ENCODE assay signal across 22 cellular contexts in the genomic region with DNA sequence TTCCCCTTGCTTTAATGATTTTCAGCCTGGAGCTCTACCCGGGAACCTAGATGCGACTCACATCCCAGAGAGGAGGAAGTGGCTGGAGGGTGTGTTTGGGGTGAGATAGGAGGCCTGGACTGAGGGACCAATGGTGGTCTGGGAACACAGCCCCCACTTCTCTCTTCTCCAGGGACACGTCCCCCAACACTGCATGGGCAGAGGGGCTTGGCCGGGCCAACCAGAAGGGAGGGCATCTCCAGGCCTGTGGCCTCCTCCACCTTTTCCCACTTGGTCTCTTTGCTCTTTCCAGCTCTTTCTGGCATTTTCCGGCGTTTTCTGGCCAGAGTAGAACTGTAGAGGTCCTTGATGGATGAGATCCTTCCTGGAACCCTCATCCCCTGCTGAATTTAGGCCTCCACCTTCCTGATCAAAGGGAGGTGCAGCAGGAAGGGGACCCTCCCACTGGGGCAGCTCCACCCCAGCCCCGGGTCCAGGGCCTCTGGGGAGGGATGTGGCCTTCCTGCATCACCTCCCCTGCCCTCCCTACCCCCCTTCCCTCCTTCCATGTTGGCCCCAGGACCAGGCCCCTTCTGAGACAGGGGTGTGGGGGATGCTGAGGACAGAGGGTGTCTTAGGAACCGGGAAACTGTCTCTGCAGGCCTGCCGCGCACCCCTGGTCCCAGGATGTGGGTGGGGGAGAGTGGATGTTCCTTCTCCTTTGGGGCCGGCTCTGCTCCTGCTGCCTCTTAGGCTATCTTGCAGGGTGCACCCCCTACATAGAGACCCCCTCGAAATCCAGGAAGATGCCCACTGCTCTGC. TPM values are rescaled to one million over a fixed set of nuclear protein-coding genes. Genes with fewer than 3 reads are reported as not detected.
DNase-seq lines count a peak whose midpoint lies in the region; ATAC-seq and TF ChIP-seq lines count a peak whose summit lies in the region.
"Had no signal": no experiment of that assay in that cellular context is flagged by ENCODE, and none has a peak within 500 bp of the region (broad histone marks: within the 10 kb centered on the region; RNA-seq: fewer than 3 reads in every experiment).

No MANE protein-coding gene starts in this region.

- no peak overlapping the region for H3K4me3 Mint-ChIP-seq in endodermal cell
- H3K4me3 Mint-ChIP-seq: CD4-positive, alpha-beta T cell had no signal

- H3K27me3 ChIP-seq in RWPE2 (ENCODE audit: insufficient read depth, poor library complexity, severe bottlenecking) (no peaks in the 10 kb centered on the region), endodermal cell (ENCODE audit: control insufficient read depth, insufficient read depth, low read length, poor library complexity, severe bottlenecking) (peaks cover 9% of the 10 kb centered on the region), sigmoid colon (peaks cover 0 to 15% (median 0%) of the 10 kb centered on the region in 3 donors), brain microvascular endothelial cell (replicated peaks) (peaks cover 3% of the 10 kb centered on the region)
- H3K27me3 ChIP-seq: BLaER1 treated with 17β-estradiol and CSF1 and Interleukin-3, amounts not matched to agents 10 nM and 100 nM; MG63 had no signal

- in situ Hi-C loops in brain microvascular endothelial cell (cut with HindIII; ENCODE audit: low pct_ligation_motif_present, low sequenced_read_pairs), result no loop called here

- intact Hi-C loops in sigmoid colon (cut with DNase I), result no loop called here

- TF ChIP-seq POLR2A in sigmoid colon (IDR thresholded peaks at IDR 0.05), result no peak

- H3K27ac Mint-ChIP-seq in endodermal cell, result no peak overlapping the region
- H3K27ac Mint-ChIP-seq: CD4-positive, alpha-beta T cell had no signal

- H3K27ac ChIP-seq in RWPE2 (ENCODE audit: poor library complexity, severe bottlenecking) (no peak overlapping the region), endodermal cell (ENCODE audit: low read depth, low read length) (no peak overlapping the region), sigmoid colon (no peak overlapping the region), brain microvascular endothelial cell (no peak overlapping the region)
- H3K27ac ChIP-seq: A549; BLaER1 treated with 17β-estradiol and CSF1 and Interleukin-3, amounts not matched to agents 10 nM and 100 nM had no signal

- no peak for ATAC-seq in RWPE2 (ENCODE audit: low read depth)

- no peaks in the 10 kb centered on the region for H3K36me3 Mint-ChIP-seq in endodermal cell (ENCODE audit: low read depth)

- no peaks in the 10 kb centered on the region for H3K9me3 ChIP-seq in RWPE2 (ENCODE audit: severe bottlenecking)
- no peaks in the 10 kb centered on the region for H3K9me3 ChIP-seq in endodermal cell (ENCODE audit: control insufficient read depth, low read length)
- no peaks in the 10 kb centered on the region for H3K9me3 ChIP-seq in sigmoid colon
- H3K9me3 ChIP-seq: A549; BLaER1 treated with 17β-estradiol and CSF1 and Interleukin-3, amounts not matched to agents 10 nM and 100 nM; MG63; SK-N-SH had no signal

- WGBS in endodermal cell (ENCODE audit: insufficient coverage in 1 of 2, insufficient read length in 1 of 2), 2 experiments, result 89 to 91% methylated on average over 3 to 11 of the region's 12 CpGs
- 77% methylated on average over 12 of the region's 12 CpGs for WGBS in sigmoid colon, 2 donors

- H3K4me3 ChIP-seq in RWPE2 (ENCODE audit: severe bottlenecking) (no peak overlapping the region), endodermal cell (ENCODE audit: low read length) (no peak overlapping the region), sigmoid colon (no peak overlapping the region), brain microvascular endothelial cell (ENCODE audit: low read depth, low read length) (no peak overlapping the region)
- H3K4me3 ChIP-seq: A549; BLaER1 treated with 17β-estradiol and CSF1 and Interleukin-3, amounts not matched to agents 10 nM and 100 nM; MG63 had no signal

- H3K4me1 ChIP-seq in RWPE2 (ENCODE audit: insufficient read depth, poor library complexity, severe bottlenecking), result no peaks in the 10 kb centered on the region
- no peaks in the 10 kb centered on the region for H3K4me1 ChIP-seq in endodermal cell (ENCODE audit: control insufficient read depth, insufficient read depth, low read length)
- no peaks in the 10 kb centered on the region for H3K4me1 ChIP-seq in sigmoid colon
- H3K4me1 ChIP-seq: A549 had no signal

- H3K36me3 ChIP-seq in RWPE2 (ENCODE audit: low read depth) (no peaks in the 10 kb centered on the region), endodermal cell (ENCODE audit: control insufficient read depth, insufficient read depth, low read length) (no peaks in the 10 kb centered on the region), sigmoid colon (no peaks in the 10 kb centered on the region), brain microvascular endothelial cell (replicated peaks) (no peaks in the 10 kb centered on the region)
- H3K36me3 ChIP-seq: BLaER1 treated with 17β-estradiol and CSF1 and Interleukin-3, amounts not matched to agents 10 nM and 100 nM; MG63 had no signal

- peak; percentile 28 for DNase-seq in D341Med (ENCODE audit: low spot score)
- DNase-seq in RWPE2 (ENCODE audit: low spot score), result peak; percentile 42
- peak; percentile 42 for DNase-seq in endodermal cell
- peak; percentile 50 for DNase-seq in sigmoid colon
- no peak for DNase-seq in brain microvascular endothelial cell
- no peak for DNase-seq in NCI-H1417 treated with DMSO at 0.1 percent for 48 hours (lab: John Stamatoyannopoulos, UW)
- DNase-seq in NK-92 treated with Interleukin-12 subunit alpha and Interleukin-12 subunit beta, amount 100 ng/mL, for 24 hours (lab: John Stamatoyannopoulos, UW), result no peak
- DNase-seq: COR-L47, DMS79, KG1, MG63, NCI-H1694 treated with DMSO at 0.1 percent for 48 hours, NCI-H2081, NCI-H2171, NCI-H226, NCI-H510A, SK-N-SH, SW 1271 had no signal

- H3K4me1 Mint-ChIP-seq in endodermal cell, result no peaks in the 10 kb centered on the region

- H3K9ac ChIP-seq in endodermal cell (ENCODE audit: extremely low read depth, low read length, poor library complexity, severe bottlenecking), result no peak overlapping the region
- H3K9ac ChIP-seq: BLaER1 treated with 17β-estradiol and CSF1 and Interleukin-3, amounts not matched to agents 10 nM and 100 nM; SK-N-SH had no signal

- peaks cover 55% of the 10 kb centered on the region for H3K27me3 Mint-ChIP-seq in endodermal cell (ENCODE audit: insufficient read depth)

- peaks cover 4% of the 10 kb centered on the region for H3K9me3 Mint-ChIP-seq in endodermal cell
- H3K9me3 Mint-ChIP-seq: CD4-positive, alpha-beta T cell had no signal

- no peak for TF ChIP-seq EP300 in sigmoid colon (IDR thresholded peaks at IDR 0.05)

- TF ChIP-seq CTCF in RWPE2 (IDR thresholded peaks at IDR 0.05; ENCODE audit: poor library complexity, severe bottlenecking), result no peak
- no peak for TF ChIP-seq CTCF in endodermal cell (conservative IDR thresholded peaks at IDR 0.05)
- no peak for TF ChIP-seq CTCF in sigmoid colon (IDR thresholded peaks at IDR 0.05)
- no peak for TF ChIP-seq CTCF in brain microvascular endothelial cell (IDR thresholded peaks at IDR 0.05; ENCODE audit: low read depth, low read length, missing control alignments)

RNA-seq across cellular contexts. Expression of a gene that starts 24.4 kb away (rescaled TPM):
- total RNA-seq in endodermal cell (not detected), sigmoid colon (not detected)
- polyA plus RNA-seq in endodermal cell (2013, experiment 1 of 2), result not detected
- not detected for polyA plus RNA-seq in endodermal cell (2013, experiment 2 of 2)
- polyA plus RNA-seq in sigmoid colon, result not detected
- total RNA-seq: CD4-positive, alpha-beta T cell; H4 had no signal
- polyA plus RNA-seq: A549, SK-N-SH had no signal

RNA-seq across cellular contexts. Expression of a gene that starts 29.1 kb away (rescaled TPM):
- total RNA-seq in endodermal cell (1 to 10 TPM; 1.2 to 4.8 TPM), sigmoid colon (10 to 100 TPM; 28.1 to 69.2 (median 46.2) TPM)
- 15.4 TPM for polyA plus RNA-seq in endodermal cell (2013, experiment 1 of 2)
- polyA plus RNA-seq in endodermal cell (2013, experiment 2 of 2), result 16.4 TPM
- polyA plus RNA-seq in sigmoid colon, result 10 to 100 TPM; 16.6 to 29.8 (median 18.6) TPM

RNA-seq across cellular contexts. Expression of a gene that starts 38.0 kb away (rescaled TPM):
- not detected for total RNA-seq in endodermal cell
- polyA plus RNA-seq in endodermal cell (2013, experiment 1 of 2), result not detected
- polyA plus RNA-seq in endodermal cell (2013, experiment 2 of 2), result not detected
- total RNA-seq in sigmoid colon, result 1 to 10 TPM in 2 of 4 donors, under 1 TPM in 1, not detected in 1; 0.33 to 1.4 (median 1.1) TPM
- polyA plus RNA-seq in sigmoid colon, result under 1 TPM in 1 of 3 donors, not detected in 2; 0.10 TPM
- total RNA-seq: CD4-positive, alpha-beta T cell; H4 had no signal
- polyA plus RNA-seq: A549, SK-N-SH had no signal

Comparison
In these comparisons a context has a peak if more than half of its experiments do, and no peak if none do; other contexts are left out.
1. DNase-seq: peak in D341Med (single experiment), RWPE2 (single experiment), endodermal cell (single experiment) and sigmoid colon (single experiment); none in brain microvascular endothelial cell (single experiment), NCI-H1417 treated with DMSO at 0.1 percent for 48 hours (single experiment) and NK-92 treated with Interleukin-12 subunit alpha and Interleukin-12 subunit beta, amount 100 ng/mL, for 24 hours (single experiment).
2. RNA of a gene that starts 29.1 kb away (total RNA-seq): 28.1 to 69.2 TPM in sigmoid colon; 1.2 to 4.8 TPM in endodermal cell; every median in the first group is over 4 times any median in the second.